8 cellular contexts compared by ENCODE assay signal in genomic region chr19:17078920-17079709, GRCh38. TPM values are rescaled to one million over a fixed set of nuclear protein-coding genes. Genes with fewer than 3 reads are reported as not detected.
DNase-seq lines count a peak whose midpoint lies in the region; ATAC-seq and TF ChIP-seq lines count a peak whose summit lies in the region.

No MANE protein-coding gene starts in this region.

- H3K27ac Mint-ChIP-seq in T-helper 17 cell, result peak overlapping the region; percentile 81

- no peaks in the 10 kb centered on the region for H3K27me3 Mint-ChIP-seq in T-helper 17 cell

- H3K27ac ChIP-seq in sigmoid colon, result peak overlapping the region; percentile 90 to 94 (median 92)

- no peaks in the 10 kb centered on the region for H3K36me3 Mint-ChIP-seq in T-helper 17 cell (ENCODE audit: low read depth)

- H3K9me3 ChIP-seq in T-helper 17 cell (ENCODE audit: control insufficient read depth, low read length, poor library complexity, severe bottlenecking) (no peaks in the 10 kb centered on the region), sigmoid colon (no peaks in the 10 kb centered on the region)

- TF ChIP-seq CTCF in GM06990 (IDR thresholded peaks at IDR 0.05; ENCODE audit: insufficient read depth, low read length, poor library complexity, severe bottlenecking) (no peak), fibroblast of mammary gland (conservative IDR thresholded peaks at IDR 0.05; ENCODE audit: control insufficient read depth, insufficient read depth, low read depth, low read length) (no peak), sigmoid colon (IDR thresholded peaks at IDR 0.05) (no peak)

- H3K36me3 ChIP-seq in GM06990 (ENCODE audit: control insufficient read depth, insufficient read depth, low read length) (peaks cover 9% of the 10 kb centered on the region; the same call in 1 of the 2 replicates), sigmoid colon (no peaks in the 10 kb centered on the region)

- H3K4me3 Mint-ChIP-seq in T-helper 17 cell, result peak overlapping the region; percentile 82

- DNase-seq in GM06990 (ENCODE audit: extremely low read depth, insufficient read length) (no peak), T-helper 17 cell (no peak), fibroblast of mammary gland (ENCODE audit: low read depth) (peak; percentile 16), sigmoid colon (no peak), germinal center (ENCODE audit: low spot score) (no peak), NCI-H524 treated with DMSO at 0.1 percent for 48 hours (lab: John Stamatoyannopoulos, UW) (no peak)

- TF ChIP-seq EP300 in sigmoid colon (IDR thresholded peaks at IDR 0.05), result no peak

- ATAC-seq in T-helper 17 cell, result no peak
- ATAC-seq in HG02938 (IDR thresholded peaks at IDR 0.05; ENCODE audit: unreplicated experiment), result no peak
- no peak for ATAC-seq in HG03196 (IDR thresholded peaks at IDR 0.05; ENCODE audit: unreplicated experiment)

- 75 to 76% methylated on average over 19 of the region's 19 CpGs for WGBS in sigmoid colon, 2 donors

- no peak for TF ChIP-seq POLR2A in sigmoid colon (IDR thresholded peaks at IDR 0.05)

- intact Hi-C loops in sigmoid colon (cut with DNase I), result loop anchor here (2.0 kb wide), 1 partner anchor 28 kb away; no protein-coding TSS in a partner anchor

- peaks cover 54% of the 10 kb centered on the region for H3K4me1 Mint-ChIP-seq in T-helper 17 cell

- H3K4me3 ChIP-seq in GM06990 (replicated peaks; ENCODE audit: low read depth, low read length) (peak overlapping the region; percentile 98), fibroblast of mammary gland (ENCODE audit: control insufficient read depth, low read depth, low read length) (peak overlapping the region; percentile 58), sigmoid colon (peak overlapping the region; percentile 21 to 42 (median 36))

- H3K27me3 ChIP-seq in GM06990 (replicated peaks; ENCODE audit: control insufficient read depth, insufficient read depth, low read length) (no peaks in the 10 kb centered on the region), sigmoid colon (no peaks in the 10 kb centered on the region)

- H3K4me1 ChIP-seq in sigmoid colon, result peaks cover 0 to 88% (median 59%) of the 10 kb centered on the region in 4 donors

RNA-seq across cellular contexts. Expression of gene MYO9B, which starts 3.5 kb away (rescaled TPM):
- total RNA-seq in T-helper 17 cell (100 to 1,000 TPM; 202 to 220 TPM), sigmoid colon (10 to 100 TPM; 42.8 to 95.0 (median 58.3) TPM)
- 10 to 100 TPM; 24.6 to 85.9 (median 29.8) TPM for polyA plus RNA-seq in sigmoid colon

RNA-seq across cellular contexts. Expression of gene HAUS8, which starts 3.9 kb away (rescaled TPM):
- total RNA-seq in T-helper 17 cell (10 to 100 TPM; 18.4 to 26.2 TPM), sigmoid colon (10 to 100 TPM in 2 of 4 donors, 1 to 10 TPM in 2; 6.7 to 14.1 (median 11.1) TPM)
- polyA plus RNA-seq in sigmoid colon, result 10 to 100 TPM in 2 of 3 donors, 1 to 10 TPM in 1; 9.6 to 14.8 (median 10.4) TPM

RNA-seq across cellular contexts. Expression of gene CPAMD8, which starts 52.5 kb away (rescaled TPM):
- 1 to 10 TPM; 1.1 to 3.3 TPM for total RNA-seq in T-helper 17 cell
- 10 to 100 TPM in 1 of 4 donors, 1 to 10 TPM in 3; 2.4 to 14.4 (median 5.1) TPM for total RNA-seq in sigmoid colon
- polyA plus RNA-seq in sigmoid colon, result 1 to 10 TPM in 2 of 3 donors, under 1 TPM in 1; 0.60 to 2.3 (median 1.8) TPM

Comparison
In these comparisons a context has a peak if more than half of its experiments do, and no peak if none do; other contexts are left out.
1. H3K4me3 ChIP-seq: peak in every context shown above with its lines; median percentile 98 in GM06990; 58 in fibroblast of mammary gland; 36 in sigmoid colon.